Comparison of ENCODE assay signal across 14 cellular contexts in the genomic region with DNA sequence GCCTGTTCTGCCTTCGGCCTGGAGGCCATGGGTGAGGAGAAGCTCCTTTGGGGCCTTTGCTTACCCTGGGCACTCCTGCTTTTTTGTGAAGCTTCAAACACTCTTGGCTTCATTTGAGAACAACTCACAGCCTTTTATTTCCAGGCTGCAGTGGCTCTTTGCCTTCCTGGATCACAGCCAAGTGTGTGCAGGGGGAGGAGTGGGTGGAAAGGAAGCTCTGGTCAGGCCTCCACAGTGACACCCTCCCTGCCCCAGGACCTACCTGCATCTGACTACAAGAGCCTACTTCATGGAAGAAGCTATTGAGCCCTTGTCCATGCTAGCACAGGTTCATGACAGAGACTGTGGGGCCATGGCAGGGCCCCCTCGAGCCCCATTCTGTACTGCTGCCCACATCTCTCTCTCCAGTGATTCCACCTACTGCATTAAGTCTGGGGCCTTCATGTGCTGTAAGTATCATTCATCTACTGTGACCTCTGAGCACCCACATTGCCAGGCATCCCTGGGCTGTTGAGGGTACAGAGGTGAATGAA. TPM values are rescaled to one million over a fixed set of nuclear protein-coding genes. Genes with fewer than 3 reads are reported as not detected.
DNase-seq lines count a peak whose midpoint lies in the region; ATAC-seq lines count a peak whose summit lies in the region.
"Had no signal": no experiment of that assay in that cellular context is flagged by ENCODE, and none has a peak within 500 bp of the region (broad histone marks: within the 10 kb centered on the region; RNA-seq: fewer than 3 reads in every experiment).

No MANE protein-coding gene starts in this region.

- no peaks in the 10 kb centered on the region for H4K20me1 ChIP-seq in BLaER1

- no peaks in the 10 kb centered on the region for H3K9me3 ChIP-seq in BLaER1
- H3K9me3 ChIP-seq: HAP-1, SJSA1 had no signal

- H3K4me2 ChIP-seq in BLaER1 = peak overlapping the region; percentile 63

- peak overlapping the region in 4 of 6 donors; percentile 68 to 79 (median 76) for H3K27ac Mint-ChIP-seq in immature natural killer cell

- peak overlapping the region; percentile 20; the same call in 1 of the 2 replicates for H3K27ac ChIP-seq in BLaER1
- H3K27ac ChIP-seq: SJSA1 had no signal

- H3K9ac ChIP-seq in BLaER1 = no peak overlapping the region

- H3K9me3 Mint-ChIP-seq in immature natural killer cell = no peaks in the 10 kb centered on the region
- H3K9me3 Mint-ChIP-seq: CD8-positive, alpha-beta memory T cell had no signal

- no peaks in the 10 kb centered on the region for H3K27me3 ChIP-seq in BLaER1
- H3K27me3 ChIP-seq: SJSA1 had no signal

- H3K4me1 Mint-ChIP-seq in immature natural killer cell = peaks cover 28 to 30% of the 10 kb centered on the region in 2 donors
- H3K4me1 Mint-ChIP-seq: CD8-positive, alpha-beta memory T cell had no signal

- DNase-seq in NCI-H1092 treated with DMSO at 0.1 percent for 48 hours (lab: John Stamatoyannopoulos, UW) = peak; percentile 3
- DNase-seq in NCI-H1092 (lab: John Stamatoyannopoulos, UW) = no peak
- DNase-seq in NCI-H2029 treated with DMSO at 0.1 percent for 48 hours (lab: John Stamatoyannopoulos, UW) = peak; percentile 75
- DNase-seq in immature natural killer cell = peak; percentile 29 to 57 (median 44)
- no peak for DNase-seq in NOMO-1 treated with dmso at 0.1 percent for 144 hours (lab: John Stamatoyannopoulos, UW; ENCODE audit: unreplicated experiment)
- DNase-seq: activated T-cell treated with anti-CD3 and anti-CD28 coated beads for 4 hours had no signal

- no peak overlapping the region for H3K4me3 ChIP-seq in BLaER1
- H3K4me3 ChIP-seq: HAP-1, lung, SJSA1 had no signal

- ATAC-seq in HG03135 (IDR thresholded peaks at IDR 0.05; ENCODE audit: unreplicated experiment) (no peak), GM18511 (IDR thresholded peaks at IDR 0.05; ENCODE audit: unreplicated experiment) (no peak)

- peaks cover 55% of the 10 kb centered on the region for H3K4me1 ChIP-seq in BLaER1
- H3K4me1 ChIP-seq: HAP-1, SJSA1 had no signal

- H3K36me3 Mint-ChIP-seq in immature natural killer cell = no peaks in the 10 kb centered on the region
- H3K36me3 Mint-ChIP-seq: CD8-positive, alpha-beta memory T cell had no signal

- H3K27me3 Mint-ChIP-seq in immature natural killer cell (ENCODE audit: low read depth in 3 of 3) = peaks cover 0 to 4% (median 0%) of the 10 kb centered on the region in 3 donors

- H3K36me3 ChIP-seq in BLaER1 = no peaks in the 10 kb centered on the region
- H3K36me3 ChIP-seq: HAP-1, SJSA1 had no signal

- peak overlapping the region in 4 of 5 donors; percentile 3 to 50 (median 32) for H3K4me3 Mint-ChIP-seq in immature natural killer cell

RNA-seq across cellular contexts. Expression of gene GAB4, which starts 52.3 kb away (rescaled TPM):
- polyA plus RNA-seq in immature natural killer cell = under 1 TPM in 1 of 3 donors, not detected in 2; 0.08 TPM
- polyA plus RNA-seq: adipose tissue; CD8-positive, alpha-beta memory T cell; lung had no signal

Comparison
In these comparisons a context has a peak if more than half of its experiments do, and no peak if none do; other contexts are left out.
1. DNase-seq: peak in NCI-H1092 treated with DMSO at 0.1 percent for 48 hours (single experiment), NCI-H2029 treated with DMSO at 0.1 percent for 48 hours (single experiment) and immature natural killer cell (3 of 3); none in NCI-H1092 (single experiment) and NOMO-1 treated with dmso at 0.1 percent for 144 hours (single experiment).